11 cellular contexts compared by ENCODE assay signal in the genomic region with DNA sequence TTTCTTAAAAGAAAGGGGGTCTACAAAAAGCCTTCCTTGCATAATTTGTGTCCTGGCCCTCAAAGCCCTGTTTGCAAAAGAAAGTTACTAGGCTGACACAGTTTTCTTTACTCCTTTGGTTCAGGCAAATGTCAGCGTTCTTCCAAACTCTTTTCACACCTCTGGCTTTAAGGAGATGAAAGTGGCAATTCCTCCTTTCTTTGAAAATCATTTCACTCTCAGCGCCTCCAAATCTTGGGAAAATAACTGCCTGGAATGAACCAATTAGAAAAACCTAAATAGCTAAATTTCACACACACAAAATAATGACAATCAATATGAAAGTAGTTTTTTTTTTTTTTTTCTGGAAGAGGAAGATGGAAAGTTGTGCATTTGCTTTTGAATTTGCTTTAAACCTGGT. TPM values are rescaled to one million over a fixed set of nuclear protein-coding genes. Genes with fewer than 3 reads are reported as not detected.
DNase-seq lines count a peak whose midpoint lies in the region; ATAC-seq, FAIRE-seq and TF ChIP-seq lines count a peak whose summit lies in the region.
"Had no signal": no experiment of that assay in that cellular context is flagged by ENCODE, and none has a peak within 500 bp of the region (broad histone marks: within the 10 kb centered on the region; RNA-seq: fewer than 3 reads in every experiment).

No MANE protein-coding gene starts in this region.

- DNase-seq in bronchial epithelial cell (ENCODE audit: low read depth), result no peak
- DNase-seq in lower leg skin (ENCODE audit: low spot score in 2 of 2), result no peak
- DNase-seq in HCEC 1CT, result no peak
- DNase-seq in T-cell, result no peak
- no peak for DNase-seq in GM12892 (ENCODE audit: insufficient read length)
- no peak for DNase-seq in COR-L47 (lab: John Stamatoyannopoulos, UW)
- DNase-seq: anterior cingulate cortex, NCI-H526 had no signal

- H3K27ac Mint-ChIP-seq in T-cell, result no peak overlapping the region

- H3K27me3 ChIP-seq in HUES64 (ENCODE audit: insufficient read depth, low read length) (peaks cover 99% of the 10 kb centered on the region), bronchial epithelial cell (ENCODE audit: control insufficient read depth, insufficient read depth, low read length) (no peaks in the 10 kb centered on the region), subcutaneous abdominal adipose tissue (ENCODE audit: control insufficient read depth in 5 of 5, insufficient read depth in 4 of 5, low read length in 5 of 5) (peaks cover 0 to 15% (median 7%) of the 10 kb centered on the region in 5 donors)

- 0% methylated on average over 2 of the region's 2 CpGs for WGBS in HUES64
- WGBS in lower leg skin, 2 donors, result 11 to 16% methylated on average over 2 of the region's 2 CpGs

- H3K4me1 ChIP-seq in HUES64 (ENCODE audit: insufficient read depth, low read length) (peaks cover 56% of the 10 kb centered on the region), subcutaneous abdominal adipose tissue (ENCODE audit: control insufficient read depth in 5 of 5, insufficient read depth in 5 of 5, low read length in 5 of 5) (peaks cover 0 to 66% (median 62%) of the 10 kb centered on the region in 5 donors)

- H3K27me3 Mint-ChIP-seq in T-cell, result peaks cover 64 to 90% of the 10 kb centered on the region in 2 donors

- no peaks in the 10 kb centered on the region for H3K36me3 Mint-ChIP-seq in T-cell

- no peaks in the 10 kb centered on the region for H3K9me3 Mint-ChIP-seq in T-cell

- H3K4me3 Mint-ChIP-seq in T-cell, result no peak overlapping the region

- POLR2A ChIA-PET in T-cell (lab: Charles Lee), result no interaction called here

- no peak overlapping the region for H3K27ac ChIP-seq in HUES64 (ENCODE audit: low read depth, low read length)
- peak overlapping the region; percentile 90 for H3K27ac ChIP-seq in subcutaneous abdominal adipose tissue (ENCODE audit: low read depth, low read length)
- H3K27ac ChIP-seq: HL-60 had no signal

- H3K9me3 ChIP-seq in HUES64 (ENCODE audit: insufficient read depth, low read depth, low read length) (no peaks in the 10 kb centered on the region), subcutaneous abdominal adipose tissue (ENCODE audit: control insufficient read depth in 5 of 5, low read length in 5 of 5) (no peaks in the 10 kb centered on the region)

- H3K4me3 ChIP-seq in HUES64 (ENCODE audit: low read length) (peak overlapping the region; percentile 64; the same call in 1 of the 2 replicates), bronchial epithelial cell (ENCODE audit: low read depth, low read length) (peak overlapping the region; percentile 86), lower leg skin (ENCODE audit: low read depth, poor library complexity, severe bottlenecking) (peak overlapping the region; percentile 2), subcutaneous abdominal adipose tissue (ENCODE audit: low read depth in 1 of 5, low read length in 5 of 5) (peak overlapping the region; percentile 79 to 93 (median 89))

- CTCF ChIA-PET in T-cell (lab: Charles Lee), result no interaction called here

- H3K9ac ChIP-seq in HUES64 (ENCODE audit: low read depth, low read length) (no peak overlapping the region), subcutaneous abdominal adipose tissue (ENCODE audit: low read length in 5 of 5) (peak overlapping the region in 4 of 5 donors; percentile 52 to 86 (median 72))

- ATAC-seq in T-cell (replicated peaks in 1 of 4), result no peak

- intact Hi-C loops in lower leg skin (cut with DNase I; ENCODE audit: low total_unique reads), result loop anchor here (5.0 kb wide), 1 partner anchor 141 kb away; no protein-coding TSS in a partner anchor

- peaks cover 41 to 49% (median 43%) of the 10 kb centered on the region in 3 donors for H3K4me1 Mint-ChIP-seq in T-cell

- FAIRE-seq in bronchial epithelial cell (lab: Jason Lieb, UNC) (no peak), GM12892 (lab: Jason Lieb, UNC) (no peak)

- TF ChIP-seq POLR2A in lower leg skin (IDR thresholded peaks at IDR 0.05), result no peak
- TF ChIP-seq POLR2A in GM12892 (IDR thresholded peaks at IDR 0.05; ENCODE audit: low read depth, low read length), result no peak

- TF ChIP-seq CTCF in bronchial epithelial cell (IDR thresholded peaks at IDR 0.05; ENCODE audit: insufficient read depth, low read length, severe bottlenecking), result no peak
- TF ChIP-seq CTCF in lower leg skin (IDR thresholded peaks at IDR 0.05), result no peak

- H3K36me3 ChIP-seq in HUES64 (ENCODE audit: insufficient read depth, low read length) (no peaks in the 10 kb centered on the region), bronchial epithelial cell (ENCODE audit: control insufficient read depth, insufficient read depth, low read length) (peaks cover 8% of the 10 kb centered on the region), subcutaneous abdominal adipose tissue (ENCODE audit: control insufficient read depth in 5 of 5, insufficient read depth in 5 of 5, low read length in 5 of 5) (no peaks in the 10 kb centered on the region)

RNA-seq across cellular contexts. Expression of a gene that starts 1.6 kb away (rescaled TPM):
- polyA plus RNA-seq in HUES64 (2013, experiment 1 of 2), result 10.8 TPM
- 26.2 TPM for polyA plus RNA-seq in HUES64 (2013, experiment 2 of 2)
- total RNA-seq in bronchial epithelial cell (27.7 and 28.4 TPM in 2 replicates), lower leg skin (10 to 100 TPM in 3 of 4 donors, 1 to 10 TPM in 1; 9.2 to 22.6 (median 18.8) TPM), T-cell (1 to 10 TPM in 2 of 5 donors, under 1 TPM in 3; 0.32 to 3.4 (median 0.90) TPM)
- not detected for polyA plus RNA-seq in GM12892 (2012; ENCODE audit: missing spikeins)

Comparison
In these comparisons a context has a peak if more than half of its experiments do, and no peak if none do; other contexts are left out.
1. H3K4me3 ChIP-seq: peak in every context shown above with its lines; median percentile 89 in subcutaneous abdominal adipose tissue; 86 in bronchial epithelial cell; 64 in HUES64; 2 in lower leg skin.